Comparison of ENCODE assay signal across 7 cellular contexts in the genomic region with DNA sequence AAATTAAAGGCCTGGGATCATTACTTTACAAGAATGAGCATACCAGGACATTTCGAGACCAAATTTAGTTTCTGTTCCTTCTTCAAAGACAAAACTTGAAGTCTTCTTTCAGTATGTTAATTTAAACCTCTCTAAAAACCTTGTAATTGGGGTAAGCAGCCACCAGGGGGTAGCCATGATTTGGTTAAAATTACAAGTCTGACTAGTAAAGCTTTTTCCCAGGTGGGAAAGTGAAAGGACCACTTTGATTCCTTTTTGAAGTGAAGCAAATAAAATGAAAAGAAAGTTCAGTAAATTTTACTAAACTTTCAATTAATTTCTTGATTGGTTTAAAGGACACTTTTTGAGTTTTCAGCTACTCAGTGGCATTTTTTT.
DNase-seq lines count a peak whose midpoint lies in the region; ATAC-seq and TF ChIP-seq lines count a peak whose summit lies in the region.

No MANE protein-coding gene starts in this region.

- CTCF ChIA-PET in activated CD8-positive, alpha-beta T cell treated with anti-CD3 and anti-CD28 coated beads for 36 hours (lab: Charles Lee), result interaction anchor here (0.7 to 2.1 kb wide), 10 partner anchors 13 to 509 kb away, joined by 3 to 9 read pairs (median 4); no protein-coding TSS in a partner anchor
- CTCF ChIA-PET in activated CD8-positive, alpha-beta memory T cell treated with anti-CD3 and anti-CD28 coated beads, Interleukin-2, amount 10 ng/mL, durations not matched to agents 7 days and 5 days (lab: Charles Lee), result no interaction called here

- no peaks in the 10 kb centered on the region for H3K36me3 Mint-ChIP-seq in activated CD8-positive, alpha-beta T cell treated with anti-CD3 and anti-CD28 coated beads for 36 hours (ENCODE audit: low read depth)
- H3K36me3 Mint-ChIP-seq in activated CD8-positive, alpha-beta memory T cell treated with anti-CD3 and anti-CD28 coated beads, Interleukin-2, amount 10 ng/mL, durations not matched to agents 7 days and 5 days, result no peaks in the 10 kb centered on the region

- H3K9me3 Mint-ChIP-seq in activated CD8-positive, alpha-beta T cell treated with anti-CD3 and anti-CD28 coated beads for 36 hours, result no peaks in the 10 kb centered on the region
- no peaks in the 10 kb centered on the region for H3K9me3 Mint-ChIP-seq in activated CD8-positive, alpha-beta memory T cell treated with anti-CD3 and anti-CD28 coated beads, Interleukin-2, amount 10 ng/mL, durations not matched to agents 7 days and 5 days (ENCODE audit: low read depth)

- DNase-seq in activated CD8-positive, alpha-beta T cell treated with anti-CD3 and anti-CD28 coated beads for 36 hours, result peak; percentile 38
- DNase-seq in retinal pigment epithelial cell (ENCODE audit: low read depth) (no peak), NCI-H1436 treated with DMSO at 0.1 percent for 48 hours (lab: John Stamatoyannopoulos, UW) (no peak)
- no peak for DNase-seq in activated CD8-positive, alpha-beta memory T cell treated with anti-CD3 and anti-CD28 coated beads, Interleukin-2, amount 10 ng/mL, durations not matched to agents 7 days and 5 days

- no peak overlapping the region for H3K4me3 ChIP-seq in retinal pigment epithelial cell (ENCODE audit: low read length)

- peak; percentile 39; the same call in 1 of the 2 replicates for TF ChIP-seq CTCF in GM12874 (IDR thresholded peaks at IDR 0.05; ENCODE audit: insufficient read depth, low read depth, low read length)
- peak; percentile 68 for TF ChIP-seq CTCF in activated CD8-positive, alpha-beta T cell treated with anti-CD3 and anti-CD28 coated beads for 36 hours (IDR thresholded peaks at IDR 0.05)
- peak; percentile 22 for TF ChIP-seq CTCF in retinal pigment epithelial cell (conservative IDR thresholded peaks at IDR 0.05; ENCODE audit: low read depth, low read length)

- H3K4me3 Mint-ChIP-seq in activated CD8-positive, alpha-beta T cell treated with anti-CD3 and anti-CD28 coated beads for 36 hours, result no peak overlapping the region
- no peak overlapping the region for H3K4me3 Mint-ChIP-seq in activated CD8-positive, alpha-beta memory T cell treated with anti-CD3 and anti-CD28 coated beads, Interleukin-2, amount 10 ng/mL, durations not matched to agents 7 days and 5 days

- no peaks in the 10 kb centered on the region for H3K27me3 Mint-ChIP-seq in activated CD8-positive, alpha-beta T cell treated with anti-CD3 and anti-CD28 coated beads for 36 hours
- H3K27me3 Mint-ChIP-seq in activated CD8-positive, alpha-beta memory T cell treated with anti-CD3 and anti-CD28 coated beads, Interleukin-2, amount 10 ng/mL, durations not matched to agents 7 days and 5 days, result no peaks in the 10 kb centered on the region

- no peak overlapping the region for H3K27ac Mint-ChIP-seq in activated CD8-positive, alpha-beta T cell treated with anti-CD3 and anti-CD28 coated beads for 36 hours
- H3K27ac Mint-ChIP-seq in activated CD8-positive, alpha-beta memory T cell treated with anti-CD3 and anti-CD28 coated beads, Interleukin-2, amount 10 ng/mL, durations not matched to agents 7 days and 5 days, result no peak overlapping the region

- H3K4me1 Mint-ChIP-seq in activated CD8-positive, alpha-beta T cell treated with anti-CD3 and anti-CD28 coated beads for 36 hours (ENCODE audit: low read depth), result no peaks in the 10 kb centered on the region
- no peaks in the 10 kb centered on the region for H3K4me1 Mint-ChIP-seq in activated CD8-positive, alpha-beta memory T cell treated with anti-CD3 and anti-CD28 coated beads, Interleukin-2, amount 10 ng/mL, durations not matched to agents 7 days and 5 days

- intact Hi-C loops in activated CD8-positive, alpha-beta T cell treated with anti-CD3 and anti-CD28 coated beads for 36 hours (cut with micrococcal nuclease), result no loop called here

- ATAC-seq in GM19468 (IDR thresholded peaks at IDR 0.05; ENCODE audit: extremely low read depth, unreplicated experiment), result peak; percentile 61
- ATAC-seq in HG03457 (IDR thresholded peaks at IDR 0.05; ENCODE audit: unreplicated experiment), result peak; percentile 86
- ATAC-seq in activated CD8-positive, alpha-beta T cell treated with anti-CD3 and anti-CD28 coated beads for 36 hours, result peak; percentile 27
- ATAC-seq in activated CD8-positive, alpha-beta memory T cell treated with anti-CD3 and anti-CD28 coated beads, Interleukin-2, amount 10 ng/mL, durations not matched to agents 7 days and 5 days, result no peak

- POLR2A ChIA-PET in activated CD8-positive, alpha-beta T cell treated with anti-CD3 and anti-CD28 coated beads for 36 hours (lab: Charles Lee), result no interaction called here
